27 cellular contexts compared by ENCODE assay signal in the genomic region with DNA sequence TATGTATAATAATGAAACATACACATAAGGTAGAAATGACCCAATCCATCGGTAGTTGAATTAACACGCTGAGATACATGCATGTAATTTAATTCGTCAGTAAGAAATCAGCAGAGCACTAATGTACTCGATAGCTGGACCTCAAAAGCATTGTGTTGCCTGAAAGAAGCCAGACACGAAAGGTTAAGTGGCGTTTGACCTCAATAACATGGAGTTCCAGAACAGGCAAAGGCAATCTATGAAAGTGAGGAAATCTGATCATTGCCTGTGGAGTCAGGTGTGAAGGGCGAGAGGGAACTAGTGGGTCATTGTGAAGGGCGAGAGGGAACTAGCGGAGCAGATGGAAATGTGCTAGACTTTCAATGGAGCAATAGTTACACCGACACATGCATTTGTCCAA.
"Had no signal": no experiment of that assay in that cellular context is flagged by ENCODE, and none has a peak within 500 bp of the region (broad histone marks: within the 10 kb centered on the region; RNA-seq: fewer than 3 reads in every experiment).

No MANE protein-coding gene starts in this region.

- H3K27me3 ChIP-seq: hepatocyte, neural progenitor cell, neutrophil, right lobe of liver, stomach, testis, thyroid gland, transverse colon, upper lobe of left lung had no signal

- H3K4me1 Mint-ChIP-seq: mesothelial cell of epicardium; naive B cell; natural killer cell; nephron progenitor cell; stimulated activated naive B cell treated with anti-CD40 and anti-IgM and Interleukin-4, amounts not matched to agents 10 μg/mL and 1 μg/mL and 100 μg/mL, for 72 hours had no signal

- H3K27ac ChIP-seq: heart left ventricle, hepatocyte, lower lobe of right lung, neural progenitor cell, neutrophil, parathyroid adenoma, psoas muscle, right lobe of liver, stomach, testis, thyroid gland, transverse colon, upper lobe of left lung had no signal

- H3K9me3 ChIP-seq: heart left ventricle, lower lobe of right lung, neutrophil, psoas muscle, right lobe of liver, testis, thyroid gland, transverse colon, upper lobe of left lung had no signal

- H3K36me3 Mint-ChIP-seq: mesothelial cell of epicardium; naive B cell; natural killer cell; neural progenitor cell; stimulated activated naive B cell treated with anti-CD40 and anti-IgM and Interleukin-4, amounts not matched to agents 10 μg/mL and 1 μg/mL and 100 μg/mL, for 72 hours had no signal

- ATAC-seq: heart left ventricle; left colon; lower lobe of right lung; natural killer cell; psoas muscle; stimulated activated naive B cell treated with anti-CD40 and anti-IgM and Interleukin-4, amounts not matched to agents 10 μg/mL and 1 μg/mL and 100 μg/mL, for 72 hours; stimulated activated naive CD8-positive, alpha-beta T cell treated with anti-CD3 and anti-CD28 coated beads, Interleukin-15, Interleukin-2, amounts not matched to agents 100 U/mL and 50 U/mL, for 24 hours had no signal

- H3K4me1 ChIP-seq: heart left ventricle, lower lobe of right lung, neural progenitor cell, parathyroid adenoma, psoas muscle, right lobe of liver, testis, thyroid gland, transverse colon, upper lobe of left lung had no signal

- H3K36me3 ChIP-seq: heart left ventricle, lower lobe of right lung, neural progenitor cell, neutrophil, right lobe of liver, stomach, thyroid gland, transverse colon, upper lobe of left lung had no signal

- H3K4me3 ChIP-seq: heart left ventricle, hepatocyte, lower lobe of right lung, neural progenitor cell, psoas muscle, right lobe of liver, smooth muscle cell, stomach, testis, thyroid gland, transverse colon, upper lobe of left lung had no signal

- H3K4me3 Mint-ChIP-seq: mesothelial cell of epicardium; naive B cell; natural killer cell; nephron progenitor cell; neural progenitor cell; stimulated activated naive B cell treated with anti-CD40 and anti-IgM and Interleukin-4, amounts not matched to agents 10 μg/mL and 1 μg/mL and 100 μg/mL, for 72 hours had no signal

- H3K27me3 Mint-ChIP-seq: naive B cell; stimulated activated naive B cell treated with anti-CD40 and anti-IgM and Interleukin-4, amounts not matched to agents 10 μg/mL and 1 μg/mL and 100 μg/mL, for 72 hours had no signal

- H3K27ac Mint-ChIP-seq: mesothelial cell of epicardium; naive B cell; natural killer cell; nephron progenitor cell; neural progenitor cell; stimulated activated naive B cell treated with anti-CD40 and anti-IgM and Interleukin-4, amounts not matched to agents 10 μg/mL and 1 μg/mL and 100 μg/mL, for 72 hours had no signal

- DNase-seq: heart left ventricle; kidney; left colon; lower lobe of right lung; mammary epithelial cell; mesenchymal stem cell; naive B cell; natural killer cell; nephron progenitor cell; occipital lobe; psoas muscle; right lobe of liver; stimulated activated CD4-positive, alpha-beta T cell treated with anti-CD3 and anti-CD28 coated beads, Interleukin-1b, Interleukin-23, amount 100 ng/mL, for 48 hours; stimulated activated CD4-positive, alpha-beta T cell treated with anti-CD3 and anti-CD28 coated beads, Interleukin-2, amount 100 ng/mL, for 48 hours; stimulated activated naive B cell treated with anti-CD40 and anti-IgM and Interleukin-4, amounts not matched to agents 10 μg/mL and 1 μg/mL and 100 μg/mL, for 72 hours; stimulated activated naive CD8-positive, alpha-beta T cell treated with anti-CD3 and anti-CD28 coated beads, Interleukin-15, Interleukin-2, amounts not matched to agents 100 U/mL and 50 U/mL, for 24 hours; stomach; testis; thyroid gland; transverse colon; upper lobe of left lung had no signal
